ENCODE assay signal across 8 cellular contexts in genomic region chr19:4233282-4233853, GRCh38. TPM values are rescaled to one million over a fixed set of nuclear protein-coding genes. Genes with fewer than 3 reads are reported as not detected.
DNase-seq lines count a peak whose midpoint lies in the region; ATAC-seq and TF ChIP-seq lines count a peak whose summit lies in the region.

No MANE protein-coding gene starts in this region.

- no peak for ATAC-seq in HG03095 (IDR thresholded peaks at IDR 0.05; ENCODE audit: unreplicated experiment)

- no peaks in the 10 kb centered on the region for H3K27me3 Mint-ChIP-seq in MCF 10A (ENCODE audit: insufficient read depth, unreplicated experiment)

- H3K27ac Mint-ChIP-seq in MCF 10A (ENCODE audit: low read depth, unreplicated experiment) = no peak overlapping the region

- peak; percentile 71 for TF ChIP-seq CTCF in BJ (IDR thresholded peaks at IDR 0.05; ENCODE audit: insufficient read depth, low read depth, low read length)
- peak; percentile 91 for TF ChIP-seq CTCF in WERI-Rb-1 (IDR thresholded peaks at IDR 0.05; ENCODE audit: low read depth, low read length)
- TF ChIP-seq CTCF in MCF 10A (IDR thresholded peaks at IDR 0.05; ENCODE audit: unreplicated experiment) = peak; percentile 61
- no peak for TF ChIP-seq CTCF in coronary artery (IDR thresholded peaks at IDR 0.05)

- CTCF ChIA-PET in BJ (lab: Yijun Ruan, JAX) (interaction anchor here (0.7 to 1.9 kb wide), 7 partner anchors 8 to 292 kb away, joined by 3 to 9 read pairs (median 5); partner anchors contain the start of gene YJU2), MCF 10A (lab: Yijun Ruan, JAX) (interaction anchor here (0.6 to 0.8 kb wide), 6 partner anchors 8 to 439 kb away, joined by 3 to 5 read pairs (median 3); partner anchors contain the start of gene YJU2)

- H3K9me3 ChIP-seq in WERI-Rb-1 (ENCODE audit: severe bottlenecking) = no peaks in the 10 kb centered on the region

- no peak overlapping the region for H3K4me3 ChIP-seq in BJ (ENCODE audit: low read depth, low read length)
- H3K4me3 ChIP-seq in WERI-Rb-1 (ENCODE audit: low read depth, low read length) = no peak overlapping the region
- no peak overlapping the region for H3K4me3 ChIP-seq in coronary artery

- POLR2A ChIA-PET in BJ (lab: Charles Lee) (no interaction called here), MCF 10A (lab: Yijun Ruan, JAX) (no interaction called here)

- H3K27ac ChIP-seq in WERI-Rb-1 = no peak overlapping the region
- H3K27ac ChIP-seq in coronary artery = no peak overlapping the region

- BruUV-seq in MCF 10A (replicated peaks; lab: Mats Ljungman, UMichigan) = no TSS peak

- H3K27me3 ChIP-seq in BJ (ENCODE audit: control insufficient read depth, insufficient read depth, low read length) (no peaks in the 10 kb centered on the region), WERI-Rb-1 (ENCODE audit: insufficient read depth, low read depth, severe bottlenecking) (no peaks in the 10 kb centered on the region)

- H3K4me1 Mint-ChIP-seq in MCF 10A (ENCODE audit: insufficient read depth, unreplicated experiment) = peaks cover 4% of the 10 kb centered on the region

- DNase-seq in BJ (ENCODE audit: low read depth) (no peak), HK-2 (ENCODE audit: unreplicated experiment) (peak; percentile 62), WERI-Rb-1 (peak; percentile 69), MCF 10A (ENCODE audit: unreplicated experiment) (peak; percentile 41), lung microvascular endothelial cell (ENCODE audit: low read depth in 2 of 2) (peak; percentile 31 to 55), coronary artery (ENCODE audit: low spot score) (no peak)
- DNase-seq in stimulated activated CD8-positive, alpha-beta memory T cell treated with anti-CD3 and anti-CD28 coated beads, Interleukin-4, amount 100 ng/mL, for 24 hours (ENCODE audit: low read depth) = peak; percentile 57

- peaks cover 4% of the 10 kb centered on the region for H3K36me3 Mint-ChIP-seq in MCF 10A (ENCODE audit: insufficient read depth, unreplicated experiment)

- intact Hi-C loops in MCF 10A (cut with micrococcal nuclease) = no loop called here

- H3K36me3 ChIP-seq in BJ (ENCODE audit: control insufficient read depth, insufficient read depth, low read length) (no peaks in the 10 kb centered on the region), WERI-Rb-1 (no peaks in the 10 kb centered on the region)

- H3K4me3 Mint-ChIP-seq in MCF 10A (ENCODE audit: unreplicated experiment) = no peak overlapping the region

- no peaks in the 10 kb centered on the region for H3K9me3 Mint-ChIP-seq in MCF 10A (ENCODE audit: unreplicated experiment)

RNA-seq across cellular contexts. Expression of gene EBI3, which starts 4.0 kb away (rescaled TPM):
- 1.2 TPM in 2 replicates for polyA plus RNA-seq in BJ (2011; rRNA removed)
- 0.95 and 1.8 TPM in 2 replicates for polyA minus RNA-seq in BJ (2011; rRNA and poly(A)+ RNA removed)
- total RNA-seq in MCF 10A (2022) = 0.35 and 1.0 TPM in 2 replicates
- 0.44 and 0.60 TPM in 2 replicates for total RNA-seq in lung microvascular endothelial cell

RNA-seq across cellular contexts. Expression of gene YJU2, which starts 13.5 kb away (rescaled TPM):
- polyA plus RNA-seq in BJ (2011; rRNA removed) = 12.4 and 14.5 TPM in 2 replicates
- 7.5 and 8.0 TPM in 2 replicates for polyA minus RNA-seq in BJ (2011; rRNA and poly(A)+ RNA removed)
- 28.1 and 30.1 TPM in 2 replicates for total RNA-seq in MCF 10A (2022)
- total RNA-seq in lung microvascular endothelial cell = 12.4 and 17.9 TPM in 2 replicates

RNA-seq across cellular contexts. Expression of gene SHD, which starts 45.7 kb away (rescaled TPM):
- polyA plus RNA-seq in BJ (2011; rRNA removed) = not detected in 2 replicates
- polyA minus RNA-seq in BJ (2011; rRNA and poly(A)+ RNA removed) = not detected in 2 replicates
- total RNA-seq in MCF 10A (2022) (not detected in 2 replicates), lung microvascular endothelial cell (not detected in 2 replicates)

RNA-seq across cellular contexts. Expression of gene ANKRD24, which starts 50.9 kb away (rescaled TPM):
- polyA plus RNA-seq in BJ (2011; rRNA removed) = 0.22 and 0.25 TPM in 2 replicates
- not detected in 2 replicates for polyA minus RNA-seq in BJ (2011; rRNA and poly(A)+ RNA removed)
- total RNA-seq in MCF 10A (2022) = 1.2 and 2.9 TPM in 2 replicates
- 0.22 and 0.40 TPM in 2 replicates for total RNA-seq in lung microvascular endothelial cell

RNA-seq across cellular contexts. Expression of gene SIRT6, which starts 51.0 kb away (rescaled TPM):
- 14.6 and 22.3 TPM in 2 replicates for polyA plus RNA-seq in BJ (2011; rRNA removed)
- 8.2 and 8.9 TPM in 2 replicates for polyA minus RNA-seq in BJ (2011; rRNA and poly(A)+ RNA removed)
- total RNA-seq in MCF 10A (2022) (33.2 and 43.9 TPM in 2 replicates), lung microvascular endothelial cell (6.5 and 7.7 TPM in 2 replicates)

Comparison
In these comparisons a context has a peak if more than half of its experiments do, and no peak if none do; other contexts are left out.
1. DNase-seq: peak in HK-2 (single experiment), WERI-Rb-1 (single experiment), MCF 10A (single experiment), lung microvascular endothelial cell (2 of 2) and stimulated activated CD8-positive, alpha-beta memory T cell treated with anti-CD3 and anti-CD28 coated beads, Interleukin-4, amount 100 ng/mL, for 24 hours (single experiment); none in BJ (single experiment) and coronary artery (single experiment).